27 cellular contexts compared by ENCODE assay signal in the genomic region with DNA sequence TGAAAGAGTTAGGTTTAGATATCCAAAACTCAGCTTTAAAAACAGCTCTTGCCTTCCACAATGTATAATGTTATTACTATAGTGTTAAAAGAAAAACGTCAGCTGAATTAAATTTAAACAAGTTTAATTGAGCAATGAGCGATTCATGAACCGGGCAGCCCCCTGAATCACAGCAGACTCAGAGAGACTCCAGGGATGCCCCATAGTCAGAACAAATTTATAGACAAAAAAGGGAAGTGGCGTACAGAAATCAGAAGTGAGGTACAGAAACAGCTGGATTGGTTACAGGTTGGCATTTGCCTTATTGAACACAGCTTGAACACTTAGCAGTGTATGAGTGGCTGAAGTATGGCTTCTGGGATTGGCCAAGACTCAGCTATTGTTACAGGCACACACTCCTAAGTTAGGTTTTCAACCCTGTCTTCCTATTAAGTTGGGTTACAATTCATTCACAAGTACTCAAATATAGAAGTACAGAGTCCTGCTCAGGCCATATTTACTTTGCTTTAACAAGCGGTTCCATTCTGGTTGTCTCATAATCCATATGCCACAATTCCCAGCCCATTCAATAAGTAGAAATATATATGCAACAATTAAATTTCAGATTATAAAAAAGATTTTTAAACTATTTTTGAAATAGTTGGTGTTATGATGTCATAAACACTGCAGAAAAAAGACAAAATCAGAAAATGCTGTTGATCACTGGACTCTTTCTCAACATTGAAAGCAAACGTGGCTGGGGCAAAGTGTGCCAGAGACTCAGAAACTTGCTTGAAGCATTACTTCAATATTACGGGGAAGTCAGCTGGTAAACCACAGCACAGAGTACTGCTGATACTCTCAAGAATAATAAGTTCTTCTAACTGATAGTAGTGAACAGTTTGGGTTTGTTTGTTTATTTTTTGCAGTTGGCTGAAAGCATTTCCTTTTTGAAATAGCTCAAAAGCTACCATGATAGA.
"Had no signal": no experiment of that assay in that cellular context is flagged by ENCODE, and none has a peak within 500 bp of the region (broad histone marks: within the 10 kb centered on the region; RNA-seq: fewer than 3 reads in every experiment).

No MANE protein-coding gene starts in this region.

- H3K9me3 ChIP-seq: ovary, psoas muscle, right lobe of liver, thoracic aorta, thyroid gland, tibial nerve, vagina had no signal

- H3K4me3 ChIP-seq: neural progenitor cell, ovary, psoas muscle, right lobe of liver, sigmoid colon, stomach, thoracic aorta, thyroid gland, tibial nerve, upper lobe of left lung, vagina had no signal

- ATAC-seq: psoas muscle; right cardiac atrium; stimulated activated effector memory CD8-positive, alpha-beta T cell treated with anti-CD3 and anti-CD28 coated beads, Interleukin-12 subunit alpha, Interleukin-12 subunit beta, amount 100 ng/mL, for 72 hours; stimulated activated naive B cell treated with anti-CD40 and anti-IgM and Interleukin-4, amounts not matched to agents 10 μg/mL and 1 μg/mL and 100 μg/mL, for 72 hours had no signal

- H3K4me3 Mint-ChIP-seq: nephron; neural progenitor cell; stimulated activated effector memory CD8-positive, alpha-beta T cell treated with anti-CD3 and anti-CD28 coated beads, Interleukin-12 subunit alpha, Interleukin-12 subunit beta, amount 100 ng/mL, for 72 hours; stimulated activated naive B cell treated with anti-CD40 and anti-IgM and Interleukin-4, amounts not matched to agents 10 μg/mL and 1 μg/mL and 100 μg/mL, for 72 hours; stimulated activated naive CD8-positive, alpha-beta T cell treated with anti-CD3 and anti-CD28 coated beads, Interleukin-15, Interleukin-2, amounts not matched to agents 100 ng/mL and 50 ng/mL, for 24 hours had no signal

- FAIRE-seq: small intestine, urothelium cell line had no signal

- H3K4me1 ChIP-seq: neural progenitor cell, parathyroid adenoma, psoas muscle, right lobe of liver, sigmoid colon, stomach, thyroid gland, tibial nerve, upper lobe of left lung, vagina had no signal

- H3K36me3 Mint-ChIP-seq: neural progenitor cell; stimulated activated effector memory CD8-positive, alpha-beta T cell treated with anti-CD3 and anti-CD28 coated beads, Interleukin-12 subunit alpha, Interleukin-12 subunit beta, amount 100 ng/mL, for 72 hours; stimulated activated naive B cell treated with anti-CD40 and anti-IgM and Interleukin-4, amounts not matched to agents 10 μg/mL and 1 μg/mL and 100 μg/mL, for 72 hours had no signal

- H3K4me2 ChIP-seq: neural progenitor cell had no signal

- H3K79me2 ChIP-seq: parathyroid adenoma had no signal

- H2AFZ ChIP-seq: neural progenitor cell, parathyroid adenoma had no signal

- H3K27ac ChIP-seq: neural progenitor cell, ovary, parathyroid adenoma, psoas muscle, right lobe of liver, sigmoid colon, stomach, thoracic aorta, thyroid gland, tibial nerve, upper lobe of left lung, vagina had no signal

- H3K9ac ChIP-seq: neural progenitor cell, parathyroid adenoma had no signal

- DNase-seq: occipital lobe; ovary; psoas muscle; right cardiac atrium; right lobe of liver; sigmoid colon; small intestine; stimulated activated CD4-positive, alpha-beta T cell treated with anti-CD3 and anti-CD28 coated beads, Interleukin-15, amount 100 ng/mL, for 24 hours; stimulated activated CD4-positive, alpha-beta T cell treated with anti-CD3 and anti-CD28 coated beads, Interleukin-2, amount 100 ng/mL, for 24 hours; stimulated activated CD4-positive, alpha-beta T cell treated with anti-CD3 and anti-CD28 coated beads, Interleukin-2, amount 100 ng/mL, for 48 hours; stimulated activated CD4-positive, alpha-beta T cell treated with anti-CD3 and anti-CD28 coated beads, Interleukin-4, amount 100 ng/mL, for 24 hours; stimulated activated naive B cell treated with anti-CD40 and anti-IgM and Interleukin-4, amounts not matched to agents 10 μg/mL and 1 μg/mL and 100 μg/mL, for 72 hours; stimulated activated naive CD4-positive, alpha-beta T cell treated with Interleukin-2 at 50 U/mL for 16 hours; stomach; thyroid gland; trophoblast cell; upper lobe of left lung had no signal

- H3K36me3 ChIP-seq: neural progenitor cell, ovary, right lobe of liver, sigmoid colon, stomach, thoracic aorta, thyroid gland, tibial nerve, upper lobe of left lung, vagina had no signal

- H3K27me3 ChIP-seq: neural progenitor cell, ovary, right lobe of liver, sigmoid colon, stomach, thyroid gland, tibial nerve, upper lobe of left lung, vagina had no signal

- H3K4me1 Mint-ChIP-seq: nephron; neural progenitor cell; stimulated activated effector memory CD8-positive, alpha-beta T cell treated with anti-CD3 and anti-CD28 coated beads, Interleukin-12 subunit alpha, Interleukin-12 subunit beta, amount 100 ng/mL, for 72 hours; stimulated activated naive B cell treated with anti-CD40 and anti-IgM and Interleukin-4, amounts not matched to agents 10 μg/mL and 1 μg/mL and 100 μg/mL, for 72 hours had no signal

- H3K27ac Mint-ChIP-seq: nephron; neural progenitor cell; progenitor cell of endocrine pancreas; stimulated activated effector memory CD8-positive, alpha-beta T cell treated with anti-CD3 and anti-CD28 coated beads, Interleukin-12 subunit alpha, Interleukin-12 subunit beta, amount 100 ng/mL, for 72 hours; stimulated activated naive B cell treated with anti-CD40 and anti-IgM and Interleukin-4, amounts not matched to agents 10 μg/mL and 1 μg/mL and 100 μg/mL, for 72 hours; stimulated activated naive CD8-positive, alpha-beta T cell treated with anti-CD3 and anti-CD28 coated beads, Interleukin-15, Interleukin-2, amounts not matched to agents 100 ng/mL and 50 ng/mL, for 24 hours had no signal

- H3K27me3 Mint-ChIP-seq: progenitor cell of endocrine pancreas; stimulated activated naive B cell treated with anti-CD40 and anti-IgM and Interleukin-4, amounts not matched to agents 10 μg/mL and 1 μg/mL and 100 μg/mL, for 72 hours; stimulated activated naive CD8-positive, alpha-beta T cell treated with anti-CD3 and anti-CD28 coated beads, Interleukin-15, Interleukin-2, amounts not matched to agents 100 ng/mL and 50 ng/mL, for 24 hours had no signal

- H3K9me3 Mint-ChIP-seq: nephron, neural progenitor cell had no signal
